Comparison of ENCODE assay signal across 15 cellular contexts in genomic region chr14:48703728-48704467, GRCh38.
"Had no signal": no experiment of that assay in that cellular context is flagged by ENCODE, and none has a peak within 500 bp of the region (broad histone marks: within the 10 kb centered on the region; RNA-seq: fewer than 3 reads in every experiment).

No MANE protein-coding gene starts in this region.

- DNase-seq: activated CD4-positive, alpha-beta memory T cell treated with anti-CD3 and anti-CD28 coated beads, Interleukin-2, amount 10 ng/mL, durations not matched to agents 7 days and 5 days; activated CD8-positive, alpha-beta memory T cell treated with anti-CD3 and anti-CD28 coated beads, Interleukin-2, amount 50 U/mL, for 48 hours; activated naive CD4-positive, alpha-beta T cell; activated naive CD8-positive, alpha-beta T cell treated with anti-CD3 and anti-CD28 coated beads, Interleukin-2, amount 50 U/mL, for 24 hours; dermis blood vessel endothelial cell; left colon; natural killer cell; occipital lobe; stimulated activated CD4-positive, alpha-beta T cell treated with anti-CD3 and anti-CD28 coated beads, Interleukin-4, amount 100 ng/mL, for 1 hour; stimulated activated CD8-positive, alpha-beta memory T cell treated with anti-CD3 and anti-CD28 coated beads, Interleukin-4, amount 100 ng/mL, for 48 hours; stimulated activated naive CD8-positive, alpha-beta T cell treated with anti-CD3 and anti-CD28 coated beads, Interleukin-15, Interleukin-2, amounts not matched to agents 100 U/mL and 50 U/mL, for 24 hours; T-helper 9 cell; testis had no signal

- H3K4me3 Mint-ChIP-seq: activated CD4-positive, alpha-beta memory T cell treated with anti-CD3 and anti-CD28 coated beads, Interleukin-2, amount 10 ng/mL, durations not matched to agents 7 days and 5 days; activated naive CD8-positive, alpha-beta T cell treated with anti-CD3 and anti-CD28 coated beads, Interleukin-2, amount 50 U/mL, for 24 hours; activated T-helper 1 cell treated with anti-CD3 and anti-CD28 coated beads, Interleukin-12 subunit alpha, Interleukin-12 subunit beta, Interleukin-2, Interleukin-4 antibody, amounts not matched to agents 30 ng/mL and 10 ng/mL and 1 ng/mL, durations not matched to agents 14 hours and 24 hours and 36 hours; central memory CD8-positive, alpha-beta T cell; natural killer cell had no signal

- H3K36me3 Mint-ChIP-seq: natural killer cell had no signal

- H3K27ac Mint-ChIP-seq: activated CD4-positive, alpha-beta memory T cell treated with anti-CD3 and anti-CD28 coated beads, Interleukin-2, amount 10 ng/mL, durations not matched to agents 7 days and 5 days; activated naive CD8-positive, alpha-beta T cell treated with anti-CD3 and anti-CD28 coated beads, Interleukin-2, amount 50 U/mL, for 24 hours; activated T-helper 1 cell treated with anti-CD3 and anti-CD28 coated beads, Interleukin-12 subunit alpha, Interleukin-12 subunit beta, Interleukin-2, Interleukin-4 antibody, amounts not matched to agents 30 ng/mL and 10 ng/mL and 1 ng/mL, durations not matched to agents 14 hours and 24 hours and 36 hours; natural killer cell had no signal

- H3K27me3 Mint-ChIP-seq: activated CD4-positive, alpha-beta memory T cell treated with anti-CD3 and anti-CD28 coated beads, Interleukin-2, amount 10 ng/mL, durations not matched to agents 7 days and 5 days; activated naive CD8-positive, alpha-beta T cell treated with anti-CD3 and anti-CD28 coated beads, Interleukin-2, amount 50 U/mL, for 24 hours; central memory CD8-positive, alpha-beta T cell had no signal

- H3K4me1 Mint-ChIP-seq: activated CD4-positive, alpha-beta memory T cell treated with anti-CD3 and anti-CD28 coated beads, Interleukin-2, amount 10 ng/mL, durations not matched to agents 7 days and 5 days; activated naive CD8-positive, alpha-beta T cell treated with anti-CD3 and anti-CD28 coated beads, Interleukin-2, amount 50 U/mL, for 24 hours; central memory CD8-positive, alpha-beta T cell; natural killer cell had no signal
